Comparison of ENCODE assay signal across 20 cellular contexts in genomic region chr11:14267861-14268635, GRCh38.
DNase-seq lines count a peak whose midpoint lies in the region; ATAC-seq and TF ChIP-seq lines count a peak whose summit lies in the region.
"Had no signal": no experiment of that assay in that cellular context is flagged by ENCODE, and none has a peak within 500 bp of the region (broad histone marks: within the 10 kb centered on the region; RNA-seq: fewer than 3 reads in every experiment).

No MANE protein-coding gene starts in this region.

- CTCF ChIA-PET in activated naive CD4-positive, alpha-beta T cell treated with anti-CD3 and anti-CD28 coated beads, Interleukin-2, amount 10 ng/mL, durations not matched to agents 7 days and 5 days (lab: Charles Lee), result no interaction called here
- CTCF ChIA-PET in GM10248 (lab: Yijun Ruan, JAX), result no interaction called here

- H3K4me1 ChIP-seq in body of pancreas, result no peaks in the 10 kb centered on the region
- H3K4me1 ChIP-seq: SJSA1 had no signal

- H3K27ac Mint-ChIP-seq in activated naive CD4-positive, alpha-beta T cell treated with anti-CD3 and anti-CD28 coated beads, Interleukin-2, amount 10 ng/mL, durations not matched to agents 7 days and 5 days, result peak overlapping the region; percentile 46
- peak overlapping the region in 1 of 2 donors; percentile 56 for H3K27ac Mint-ChIP-seq in activated naive CD4-positive, alpha-beta T cell treated with anti-CD3 and anti-CD28 coated beads, Interleukin-2, amount 50 U/mL, for 72 hours
- H3K27ac Mint-ChIP-seq in endothelial cell (ENCODE audit: unreplicated experiment) (peak overlapping the region; percentile 27), osteocyte (ENCODE audit: unreplicated experiment) (peak overlapping the region; percentile 72)
- H3K27ac Mint-ChIP-seq: CD8-positive, alpha-beta T cell had no signal

- TF ChIP-seq CTCF in endothelial cell (IDR thresholded peaks at IDR 0.05; ENCODE audit: unreplicated experiment) (no peak), osteocyte (IDR thresholded peaks at IDR 0.05) (no peak), body of pancreas (IDR thresholded peaks at IDR 0.05) (no peak), GM10248 (IDR thresholded peaks at IDR 0.05; ENCODE audit: control extremely low read depth, extremely low read depth, low read depth, missing control alignments) (no peak)

- H3K27ac ChIP-seq in body of pancreas, result no peak overlapping the region
- H3K27ac ChIP-seq: 22Rv1; BLaER1 treated with 17β-estradiol and CSF1 and Interleukin-3, amounts not matched to agents 10 nM and 100 nM; SJSA1 had no signal

- H3K9me3 Mint-ChIP-seq in activated naive CD4-positive, alpha-beta T cell treated with anti-CD3 and anti-CD28 coated beads, Interleukin-2, amount 10 ng/mL, durations not matched to agents 7 days and 5 days, result no peaks in the 10 kb centered on the region
- peaks cover 0 to 4% of the 10 kb centered on the region in 2 donors for H3K9me3 Mint-ChIP-seq in activated naive CD4-positive, alpha-beta T cell treated with anti-CD3 and anti-CD28 coated beads, Interleukin-2, amount 50 U/mL, for 72 hours
- H3K9me3 Mint-ChIP-seq in endothelial cell (ENCODE audit: unreplicated experiment) (no peaks in the 10 kb centered on the region), osteocyte (ENCODE audit: unreplicated experiment) (peaks cover 4% of the 10 kb centered on the region)

- POLR2A ChIA-PET in GM10248 (lab: Yijun Ruan, JAX), result no interaction called here

- H3K27me3 Mint-ChIP-seq in activated naive CD4-positive, alpha-beta T cell treated with anti-CD3 and anti-CD28 coated beads, Interleukin-2, amount 10 ng/mL, durations not matched to agents 7 days and 5 days, result no peaks in the 10 kb centered on the region
- H3K27me3 Mint-ChIP-seq in endothelial cell (ENCODE audit: unreplicated experiment), result peaks cover 3% of the 10 kb centered on the region
- no peaks in the 10 kb centered on the region for H3K27me3 Mint-ChIP-seq in osteocyte (ENCODE audit: unreplicated experiment)

- no peak for ATAC-seq in activated naive CD4-positive, alpha-beta T cell treated with anti-CD3 and anti-CD28 coated beads, Interleukin-2, amount 50 U/mL, for 72 hours
- no peak for ATAC-seq in body of pancreas
- ATAC-seq: CD8-positive, alpha-beta T cell had no signal

- no peak overlapping the region for H3K4me3 Mint-ChIP-seq in activated naive CD4-positive, alpha-beta T cell treated with anti-CD3 and anti-CD28 coated beads, Interleukin-2, amount 10 ng/mL, durations not matched to agents 7 days and 5 days
- no peak overlapping the region for H3K4me3 Mint-ChIP-seq in endothelial cell (ENCODE audit: unreplicated experiment)
- no peak overlapping the region for H3K4me3 Mint-ChIP-seq in osteocyte (ENCODE audit: unreplicated experiment)
- H3K4me3 Mint-ChIP-seq: CD8-positive, alpha-beta T cell had no signal

- 88 to 89% methylated on average over 6 of the region's 6 CpGs for WGBS in body of pancreas, 2 donors

- DNase-seq in activated naive CD4-positive, alpha-beta T cell treated with anti-CD3 and anti-CD28 coated beads, Interleukin-2, amount 10 ng/mL, durations not matched to agents 7 days and 5 days, result no peak
- no peak for DNase-seq in activated naive CD4-positive, alpha-beta T cell treated with anti-CD3 and anti-CD28 coated beads, Interleukin-2, amount 50 U/mL, for 72 hours (ENCODE audit: low spot score in 2 of 2)
- DNase-seq in endothelial cell (ENCODE audit: low spot score) (no peak), osteocyte (ENCODE audit: extremely low spot score, unreplicated experiment) (no peak), UCSD-AML1 (lab: John Stamatoyannopoulos, UW; ENCODE audit: unreplicated experiment) (no peak), body of pancreas (no peak), GM10248 (ENCODE audit: extremely low spot score) (no peak)
- DNase-seq in activated CD4-positive, alpha-beta T cell treated with anti-CD3 and anti-CD28 coated beads, Interleukin-2, amount 50 U/mL, for 1 hour, result no peak
- DNase-seq: ACHN; Calu3; CD8-positive, alpha-beta T cell; KG1; NCI-H1105; NCI-H146; NCI-H2029; NCI-H524 treated with DMSO at 0.1 percent for 48 hours; OCI-M1 had no signal

- H3K36me3 ChIP-seq in body of pancreas (replicated peaks in 1 of 2; ENCODE audit: insufficient read depth in 1 of 2, low read depth in 2 of 2), result no peaks in the 10 kb centered on the region
- H3K36me3 ChIP-seq: SJSA1 had no signal

- no peak for TF ChIP-seq POLR2A in body of pancreas (IDR thresholded peaks at IDR 0.05)

- no peaks in the 10 kb centered on the region for H3K27me3 ChIP-seq in body of pancreas
- H3K27me3 ChIP-seq: BLaER1 treated with 17β-estradiol and CSF1 and Interleukin-3, amounts not matched to agents 10 nM and 100 nM; SJSA1 had no signal

- peaks cover 30% of the 10 kb centered on the region for H3K4me1 Mint-ChIP-seq in activated naive CD4-positive, alpha-beta T cell treated with anti-CD3 and anti-CD28 coated beads, Interleukin-2, amount 10 ng/mL, durations not matched to agents 7 days and 5 days
- H3K4me1 Mint-ChIP-seq in endothelial cell (ENCODE audit: unreplicated experiment) (peaks cover 13% of the 10 kb centered on the region), osteocyte (ENCODE audit: unreplicated experiment) (peaks cover 9% of the 10 kb centered on the region)

- H3K4me3 ChIP-seq in body of pancreas, result no peak overlapping the region
- H3K4me3 ChIP-seq: BLaER1 treated with 17β-estradiol and CSF1 and Interleukin-3, amounts not matched to agents 10 nM and 100 nM; SJSA1 had no signal

- peaks cover 50% of the 10 kb centered on the region for H3K36me3 Mint-ChIP-seq in activated naive CD4-positive, alpha-beta T cell treated with anti-CD3 and anti-CD28 coated beads, Interleukin-2, amount 10 ng/mL, durations not matched to agents 7 days and 5 days
- peaks cover 6 to 13% of the 10 kb centered on the region in 2 donors for H3K36me3 Mint-ChIP-seq in activated naive CD4-positive, alpha-beta T cell treated with anti-CD3 and anti-CD28 coated beads, Interleukin-2, amount 50 U/mL, for 72 hours
- H3K36me3 Mint-ChIP-seq in endothelial cell (ENCODE audit: low read depth, unreplicated experiment), result peaks cover 41% of the 10 kb centered on the region
- peaks cover 29% of the 10 kb centered on the region for H3K36me3 Mint-ChIP-seq in osteocyte (ENCODE audit: unreplicated experiment)

- intact Hi-C loops in body of pancreas (cut with DNase I), result no loop called here

- no peaks in the 10 kb centered on the region for H3K9me3 ChIP-seq in body of pancreas
- H3K9me3 ChIP-seq: SJSA1 had no signal
